ENCODE assay signal across 8 cellular contexts in the genomic region with DNA sequence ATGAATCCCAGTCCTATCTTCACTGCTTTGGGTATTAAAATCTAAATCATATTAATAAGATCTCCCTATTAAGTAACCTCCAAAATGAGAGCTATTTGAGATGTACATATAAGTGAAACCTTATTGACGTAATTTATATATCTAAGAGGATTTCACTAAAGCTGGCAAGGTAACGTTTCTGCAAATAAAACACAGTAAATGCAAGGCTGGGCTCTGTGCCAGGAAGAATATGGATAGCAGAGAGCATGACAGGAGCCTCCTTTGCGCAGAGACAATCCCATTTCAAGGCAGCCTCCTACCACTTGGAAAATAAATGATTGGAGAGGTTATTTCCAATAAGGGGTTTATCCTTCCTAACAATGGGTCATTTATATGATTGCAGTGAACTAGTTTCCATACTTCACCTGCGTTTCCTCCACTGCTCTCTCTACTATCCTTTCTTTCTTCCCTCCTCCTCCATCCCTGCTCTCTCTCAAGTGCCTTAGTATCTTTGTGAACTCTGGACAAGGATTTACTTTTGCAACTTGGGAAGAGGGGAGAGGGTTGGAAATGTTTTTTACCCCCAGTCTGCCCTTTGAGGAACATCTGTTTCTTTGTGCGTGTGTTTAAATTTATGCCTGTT. TPM values are rescaled to one million over a fixed set of nuclear protein-coding genes. Genes with fewer than 3 reads are reported as not detected.
DNase-seq lines count a peak whose midpoint lies in the region; ATAC-seq, FAIRE-seq and TF ChIP-seq lines count a peak whose summit lies in the region.

No MANE protein-coding gene starts in this region.

- TF ChIP-seq CTCF in heart right ventricle (IDR thresholded peaks at IDR 0.05) (no peak), WTC11 (IDR thresholded peaks at IDR 0.05) (no peak), upper lobe of right lung (IDR thresholded peaks at IDR 0.05) (no peak), WERI-Rb-1 (IDR thresholded peaks at IDR 0.05; ENCODE audit: low read depth, low read length) (no peak), D721Med (IDR thresholded peaks at IDR 0.05; ENCODE audit: insufficient read depth, missing control alignments) (no peak)

- H3K9me3 Mint-ChIP-seq in WTC11, result no peaks in the 10 kb centered on the region

- no peaks in the 10 kb centered on the region for H3K36me3 Mint-ChIP-seq in WTC11

- H3K4me3 ChIP-seq in heart right ventricle (peak overlapping the region in 7 of 10 donors; percentile 26 to 93 (median 86)), upper lobe of right lung (no peak overlapping the region), WERI-Rb-1 (ENCODE audit: low read depth, low read length) (no peak overlapping the region; the same call in 1 of the 2 replicates)

- H3K4me1 Mint-ChIP-seq in WTC11, result peaks cover 50% of the 10 kb centered on the region

- CTCF ChIA-PET in WTC11 (lab: Charles Lee), result interaction anchor here (1.0 to 4.4 kb wide), 4 partner anchors 14 to 36 kb away, joined by 4 to 66 read pairs (median 6); no protein-coding TSS in a partner anchor

- H3K27ac ChIP-seq in heart right ventricle, result peak overlapping the region; percentile 25 to 99 (median 96)
- peak overlapping the region; percentile 92 for H3K27ac ChIP-seq in layer of hippocampus (ENCODE audit: low read depth, low read length)
- H3K27ac ChIP-seq in upper lobe of right lung, result peak overlapping the region; percentile 89
- no peak overlapping the region for H3K27ac ChIP-seq in WERI-Rb-1

- peak overlapping the region; percentile 79 for H3K27ac Mint-ChIP-seq in WTC11

- intact Hi-C loops in heart right ventricle (cut with DNase I), result loop anchor here in 2 of 10 donors (2.0 to 5.0 kb wide), 2 partner anchors 25 to 258 kb away; no protein-coding TSS in a partner anchor
- intact Hi-C loops in left ventricle myocardium superior (cut with micrococcal nuclease), result no loop called here
- intact Hi-C loops in upper lobe of right lung (cut with DNase I), result loop anchor here (10.0 kb wide), 1 partner anchor 255 kb away; no protein-coding TSS in a partner anchor

- no peaks in the 10 kb centered on the region for H3K36me3 ChIP-seq in heart right ventricle
- H3K36me3 ChIP-seq in upper lobe of right lung, result no peaks in the 10 kb centered on the region
- no peaks in the 10 kb centered on the region for H3K36me3 ChIP-seq in WERI-Rb-1

- 35 to 39% methylated on average over 5 of the region's 5 CpGs for WGBS in heart right ventricle, 2 donors

- H3K4me1 ChIP-seq in heart right ventricle (peaks cover 16 to 50% (median 40%) of the 10 kb centered on the region in 9 donors), upper lobe of right lung (peaks cover 34% of the 10 kb centered on the region)

- no peak for DNase-seq in heart right ventricle
- DNase-seq in left ventricle myocardium superior, result no peak
- no peak for DNase-seq in WTC11 (ENCODE audit: low spot score)
- no peak for DNase-seq in upper lobe of right lung
- DNase-seq in A172 (ENCODE audit: low spot score), result no peak
- no peak for DNase-seq in WERI-Rb-1
- DNase-seq in D721Med (ENCODE audit: insufficient read length, low spot score), result no peak

- H3K27me3 ChIP-seq in heart right ventricle (no peaks in the 10 kb centered on the region), layer of hippocampus (ENCODE audit: control insufficient read depth, insufficient read depth, low read length) (no peaks in the 10 kb centered on the region), upper lobe of right lung (no peaks in the 10 kb centered on the region), WERI-Rb-1 (ENCODE audit: insufficient read depth, low read depth, severe bottlenecking) (peaks cover 27% of the 10 kb centered on the region)

- FAIRE-seq in D721Med (lab: Jason Lieb, UNC), result no peak

- peak overlapping the region; percentile 87 for H3K4me3 Mint-ChIP-seq in WTC11

- POLR2A ChIA-PET in WTC11 (lab: Charles Lee), result no interaction called here

- H3K9me3 ChIP-seq in heart right ventricle, result no peaks in the 10 kb centered on the region
- H3K9me3 ChIP-seq in upper lobe of right lung, result no peaks in the 10 kb centered on the region
- H3K9me3 ChIP-seq in WERI-Rb-1 (ENCODE audit: severe bottlenecking), result no peaks in the 10 kb centered on the region

- no peak for ATAC-seq in heart right ventricle
- ATAC-seq in left ventricle myocardium superior, result no peak
- no peak for ATAC-seq in WTC11
- ATAC-seq in upper lobe of right lung, result no peak

- H3K27me3 Mint-ChIP-seq in WTC11 (ENCODE audit: low read depth), result peaks cover 61% of the 10 kb centered on the region

TF ChIP-seq in WTC11, 78 proteins besides CTCF, POLR2A, EP300 and RAD21:
- TF ChIP-seq KAT7 (CRISPR knock-in tag; IDR thresholded peaks at IDR 0.05; ENCODE audit: borderline replicate concordance), result no peak
- TF ChIP-seq, protein P1, sequence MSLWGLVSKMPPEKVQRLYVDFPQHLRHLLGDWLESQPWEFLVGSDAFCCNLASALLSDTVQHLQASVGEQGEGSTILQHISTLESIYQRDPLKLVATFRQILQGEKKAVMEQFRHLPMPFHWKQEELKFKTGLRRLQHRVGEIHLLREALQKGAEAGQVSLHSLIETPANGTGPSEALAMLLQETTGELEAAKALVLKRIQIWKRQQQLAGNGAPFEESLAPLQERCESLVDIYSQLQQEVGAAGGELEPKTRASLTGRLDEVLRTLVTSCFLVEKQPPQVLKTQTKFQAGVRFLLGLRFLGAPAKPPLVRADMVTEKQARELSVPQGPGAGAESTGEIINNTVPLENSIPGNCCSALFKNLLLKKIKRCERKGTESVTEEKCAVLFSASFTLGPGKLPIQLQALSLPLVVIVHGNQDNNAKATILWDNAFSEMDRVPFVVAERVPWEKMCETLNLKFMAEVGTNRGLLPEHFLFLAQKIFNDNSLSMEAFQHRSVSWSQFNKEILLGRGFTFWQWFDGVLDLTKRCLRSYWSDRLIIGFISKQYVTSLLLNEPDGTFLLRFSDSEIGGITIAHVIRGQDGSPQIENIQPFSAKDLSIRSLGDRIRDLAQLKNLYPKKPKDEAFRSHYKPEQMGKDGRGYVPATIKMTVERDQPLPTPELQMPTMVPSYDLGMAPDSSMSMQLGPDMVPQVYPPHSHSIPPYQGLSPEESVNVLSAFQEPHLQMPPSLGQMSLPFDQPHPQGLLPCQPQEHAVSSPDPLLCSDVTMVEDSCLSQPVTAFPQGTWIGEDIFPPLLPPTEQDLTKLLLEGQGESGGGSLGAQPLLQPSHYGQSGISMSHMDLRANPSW (CRISPR knock-in tag; conservative IDR thresholded peaks at IDR 0.05; ENCODE audit: low read depth), result no peak

RNA-seq across cellular contexts. Expression of gene NFIA, which starts 3.0 kb away (rescaled TPM):
- 100 to 1,000 TPM in 4 of 10 donors, 10 to 100 TPM in 6; 82.4 to 117 (median 97.5) TPM for total RNA-seq in heart right ventricle
- 10 to 100 TPM; 11.2 to 24.9 TPM for polyA plus RNA-seq in heart right ventricle
- total RNA-seq in left ventricle myocardium superior, result 102 TPM
- 7.3 to 16.7 TPM (median 8.6 TPM) in 3 replicates for total RNA-seq in WTC11 (2021)
- 66.6 TPM for total RNA-seq in upper lobe of right lung
- total RNA-seq in A172 (2014; rRNA removed; shearing (Covaris generic)), result 0.22 and 0.31 TPM in 2 replicates

Comparison
In these comparisons a context has a peak if more than half of its experiments do, and no peak if none do; other contexts are left out.
1. H3K4me3 ChIP-seq: peak in heart right ventricle (7 of 10); none in upper lobe of right lung (single experiment) and WERI-Rb-1 (single experiment).